Comparison of ENCODE assay signal across 20 cellular contexts in genomic region chr10:96387151-96387550, GRCh38. TPM values are rescaled to one million over a fixed set of nuclear protein-coding genes. Genes with fewer than 3 reads are reported as not detected.
DNase-seq lines count a peak whose midpoint lies in the region; ATAC-seq lines count a peak whose summit lies in the region.
"Had no signal": no experiment of that assay in that cellular context is flagged by ENCODE, and none has a peak within 500 bp of the region (broad histone marks: within the 10 kb centered on the region; RNA-seq: fewer than 3 reads in every experiment).

No MANE protein-coding gene starts in this region.

- H4K91ac ChIP-seq in mesenchymal stem cell (ENCODE audit: low read length), result no peak overlapping the region

- no peak overlapping the region for H2BK5ac ChIP-seq in mesenchymal stem cell (ENCODE audit: low read depth, low read length, poor library complexity, severe bottlenecking)

- H3K36me3 ChIP-seq in mesenchymal stem cell (ENCODE audit: control insufficient read depth in 1 of 2, insufficient read depth in 2 of 2, low read depth in 1 of 2, low read length in 2 of 2), result peaks cover 0 to 23% of the 10 kb centered on the region in 2 experiments
- H3K36me3 ChIP-seq: HAP-1 had no signal

- peak overlapping the region; percentile 65 for H3K27ac ChIP-seq in mesenchymal stem cell (ENCODE audit: low read length, poor library complexity, severe bottlenecking)

- 0% methylated on average over 1 of the region's 2 CpGs for WGBS in mesenchymal stem cell

- H2BK120ac ChIP-seq in mesenchymal stem cell (ENCODE audit: low read depth, low read length), result no peak overlapping the region

- H3K27me3 ChIP-seq in mesenchymal stem cell (ENCODE audit: control insufficient read depth in 1 of 2, insufficient read depth in 1 of 2, low read length in 2 of 2), result peaks cover 6 to 19% of the 10 kb centered on the region in 2 experiments

- no peak overlapping the region for H3K14ac ChIP-seq in mesenchymal stem cell (ENCODE audit: low read length in 2 of 2)

- no peak overlapping the region for H2BK15ac ChIP-seq in mesenchymal stem cell (ENCODE audit: low read depth, poor library complexity, severe bottlenecking)

- H3K4me2 ChIP-seq in mesenchymal stem cell (ENCODE audit: low read length, poor library complexity, severe bottlenecking), result no peak overlapping the region

- no peak overlapping the region for H3K23ac ChIP-seq in mesenchymal stem cell (ENCODE audit: low read length in 2 of 2)

- no peak overlapping the region for H3K4me3 ChIP-seq in mesenchymal stem cell (ENCODE audit: insufficient read depth in 1 of 2, low read depth in 1 of 2, low read length in 2 of 2)
- H3K4me3 ChIP-seq: HAP-1 had no signal

- H4K8ac ChIP-seq in mesenchymal stem cell (ENCODE audit: low read length), result no peak overlapping the region

- no peaks in the 10 kb centered on the region for H3K9me3 ChIP-seq in mesenchymal stem cell (ENCODE audit: control insufficient read depth, low read length)
- H3K9me3 ChIP-seq: HAP-1 had no signal

- H3K4ac ChIP-seq in mesenchymal stem cell (ENCODE audit: low read depth in 1 of 2, low read length in 2 of 2), result no peak overlapping the region

- no peak overlapping the region for H2AFZ ChIP-seq in mesenchymal stem cell (ENCODE audit: low read depth, low read length)

- peaks cover 8% of the 10 kb centered on the region for H3K4me1 ChIP-seq in mesenchymal stem cell (ENCODE audit: control insufficient read depth, insufficient read depth, low read depth, low read length)
- H3K4me1 ChIP-seq: HAP-1 had no signal

- H2BK12ac ChIP-seq in mesenchymal stem cell (ENCODE audit: low read length in 2 of 2), result no peak overlapping the region

- DNase-seq in AG08395 (ENCODE audit: low spot score), result peak; percentile 62
- DNase-seq in GM04504 (ENCODE audit: low read depth), result peak; percentile 14
- peak; percentile 58 for DNase-seq in astrocyte of the hippocampus (ENCODE audit: low read depth, low spot score)
- no peak for DNase-seq in mesenchymal stem cell
- no peak for DNase-seq in nucleus accumbens (lab: John Stamatoyannopoulos, UW)
- no peak for DNase-seq in stimulated activated naive CD4-positive, alpha-beta T cell treated with Interleukin-2 at 50 U/mL for 16 hours (lab: John Stamatoyannopoulos, UW)
- DNase-seq in iPS-NIHi7 (ENCODE audit: extremely low spot score), result no peak
- DNase-seq: 8988T, C1 segment of cervical spinal cord, KBM-7, MV-4-11, NCI-H1417, NCI-H187 treated with DMSO at 0.1 percent for 48 hours, NCI-H2171, NCI-H446, NCI-H69, RPMI8226, SIG-M5 had no signal

- no peak overlapping the region for H3K18ac ChIP-seq in mesenchymal stem cell (ENCODE audit: low read depth in 1 of 2, low read length in 2 of 2)

- no peaks in the 10 kb centered on the region for H3K79me1 ChIP-seq in mesenchymal stem cell (replicated peaks; ENCODE audit: low read length, poor library complexity, severe bottlenecking)

- peak overlapping the region; percentile 45 for H2AK5ac ChIP-seq in mesenchymal stem cell (ENCODE audit: low read length, severe bottlenecking)

- ATAC-seq in HG03108 (IDR thresholded peaks at IDR 0.05; ENCODE audit: unreplicated experiment), result no peak

- H3K9ac ChIP-seq in mesenchymal stem cell (ENCODE audit: low read length), result peak overlapping the region; percentile 17

RNA-seq across cellular contexts. Expression of gene OPALIN, which starts 28.3 kb away (rescaled TPM):
- not detected for polyA plus RNA-seq in mesenchymal stem cell (2013, experiment 1 of 2)
- polyA plus RNA-seq in mesenchymal stem cell (2013, experiment 2 of 2), result not detected

Comparison
In these comparisons a context has a peak if more than half of its experiments do, and no peak if none do; other contexts are left out.
1. DNase-seq: peak in AG08395 (single experiment), GM04504 (single experiment) and astrocyte of the hippocampus (single experiment); none in mesenchymal stem cell (single experiment), nucleus accumbens (0 of 56), stimulated activated naive CD4-positive, alpha-beta T cell treated with Interleukin-2 at 50 U/mL for 16 hours (single experiment) and iPS-NIHi7 (single experiment).